In the genomic region with DNA sequence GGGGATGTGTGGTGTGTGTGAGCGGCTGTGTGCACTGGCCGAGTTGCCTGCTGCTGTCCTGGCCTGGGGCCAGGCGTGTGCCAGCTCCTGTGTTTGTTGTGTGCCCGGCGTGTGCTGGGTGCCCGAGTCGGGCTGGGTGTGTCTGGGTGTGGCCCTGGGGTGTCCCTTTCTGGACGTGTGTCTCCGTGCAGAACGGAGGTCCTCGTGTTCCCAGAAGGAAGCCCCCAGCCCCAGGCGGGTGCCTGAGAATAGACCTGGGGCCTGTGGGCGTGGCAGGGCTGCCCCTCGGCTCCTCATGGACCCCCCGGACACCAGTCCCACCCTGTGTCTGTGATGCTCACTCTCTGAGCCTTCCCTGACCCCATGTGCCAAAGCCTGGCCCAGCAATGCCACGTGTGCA, we compare ENCODE assay signal across 7 cellular contexts. TPM values are rescaled to one million over a fixed set of nuclear protein-coding genes. Genes with fewer than 3 reads are reported as not detected.
DNase-seq lines count a peak whose midpoint lies in the region; TF ChIP-seq lines count a peak whose summit lies in the region.
"Not testable (repeated sequence)": the region's sequence is repeated elsewhere in the genome, so short reads cannot be mapped to it uniquely, and the experiment has no call there.
"Had no signal": no experiment of that assay in that cellular context is flagged by ENCODE, and none has a peak within 500 bp of the region (broad histone marks: within the 10 kb centered on the region; RNA-seq: fewer than 3 reads in every experiment).

No MANE protein-coding gene starts in this region.

- not testable (repeated sequence) for TF ChIP-seq POLR2A in spleen (IDR thresholded peaks at IDR 0.05)

- intact Hi-C loops in spleen (cut with DNase I; ENCODE audit: low total_unique reads) = not testable (repeated sequence)

- peaks cover 10 to 29% (median 27%) of the 10 kb centered on the region in 3 donors for H3K4me1 Mint-ChIP-seq in IgD-negative memory B cell

- not testable (repeated sequence) for H3K9me3 Mint-ChIP-seq in IgD-negative memory B cell

- H3K9ac ChIP-seq in OCI-LY1 (ENCODE audit: low read length) (peak overlapping the region; percentile 79), SU-DHL-6 (ENCODE audit: low read length) (peak overlapping the region; percentile 65)

- H3K9me2 ChIP-seq in OCI-LY1 (ENCODE audit: low read depth, low read length); SU-DHL-6 (replicated peaks; ENCODE audit: insufficient read depth, low read length): not testable (repeated sequence)

- H3K4me2 ChIP-seq in OCI-LY1 (ENCODE audit: low read length) = not testable (repeated sequence)
- peak overlapping the region; percentile 41 for H3K4me2 ChIP-seq in SU-DHL-6 (ENCODE audit: low read depth, low read length, poor library complexity, severe bottlenecking)

- H3K27me3 Mint-ChIP-seq in IgD-negative memory B cell = not testable (repeated sequence)

- not testable (repeated sequence) for H3K36me3 Mint-ChIP-seq in IgD-negative memory B cell

- peak overlapping the region; percentile 39 to 83 (median 75) for H3K27ac Mint-ChIP-seq in IgD-negative memory B cell

- H3K4me3 ChIP-seq in OCI-LY1 (ENCODE audit: low read depth, low read length, poor library complexity, severe bottlenecking); SU-DHL-6 (ENCODE audit: insufficient read depth, low read length, poor library complexity, severe bottlenecking); spleen: not testable (repeated sequence)

- not testable (repeated sequence) for TF ChIP-seq CTCF in OCI-LY1 (IDR thresholded peaks at IDR 0.05; ENCODE audit: low read length); SU-DHL-6 (IDR thresholded peaks at IDR 0.05; ENCODE audit: insufficient read depth, low read length, poor library complexity, severe bottlenecking); spleen (IDR thresholded peaks at IDR 0.05 in 8 of 11, conservative IDR thresholded peaks at IDR 0.05 in 3 of 11)

- not testable (repeated sequence) for H4K20me1 ChIP-seq in OCI-LY1 (ENCODE audit: insufficient read depth, low read length); SU-DHL-6 (ENCODE audit: low read depth, low read length)

- peaks cover 86% of the 10 kb centered on the region for H3K4me1 ChIP-seq in OCI-LY1 (ENCODE audit: insufficient read depth, low read length, severe bottlenecking)
- not testable (repeated sequence) for H3K4me1 ChIP-seq in spleen

- H3K9me3 ChIP-seq in OCI-LY1 (ENCODE audit: low read length); SU-DHL-6 (ENCODE audit: insufficient read depth, low read length); spleen: not testable (repeated sequence)

- WGBS in spleen, 5 donors = 58 to 65% (median 63%) methylated on average over 6 to 15 of the region's 16 CpGs

- DNase-seq in islet precursor cell = peak; percentile 28
- DNase-seq in mesenteric fat pad (ENCODE audit: low spot score) = peak; percentile 62
- peak; percentile 68 for DNase-seq in spleen

- H3K27ac ChIP-seq in OCI-LY1 (ENCODE audit: low read depth, low read length, poor library complexity, severe bottlenecking) (peak overlapping the region; percentile 97), SU-DHL-6 (ENCODE audit: low read depth, low read length) (peak overlapping the region; percentile 97), spleen (peak overlapping the region in 4 of 8 donors; percentile 76 to 91 (median 79))

- not testable (repeated sequence) for H3K36me3 ChIP-seq in OCI-LY1 (ENCODE audit: insufficient read depth, low read length); SU-DHL-6 (ENCODE audit: low read length); spleen

- H3K79me2 ChIP-seq in OCI-LY1 (ENCODE audit: insufficient read depth, low read length); SU-DHL-6 (ENCODE audit: insufficient read depth, low read length): not testable (repeated sequence)

- H2AFZ ChIP-seq in OCI-LY1 (ENCODE audit: low read length); SU-DHL-6 (ENCODE audit: low read depth, low read length, severe bottlenecking): not testable (repeated sequence)

- H3F3A ChIP-seq in OCI-LY1 (ENCODE audit: insufficient read depth, low read length) = not testable (repeated sequence)
- peaks cover 30% of the 10 kb centered on the region for H3F3A ChIP-seq in SU-DHL-6 (ENCODE audit: insufficient read depth)

- not testable (repeated sequence) for H3K27me3 ChIP-seq in OCI-LY1 (ENCODE audit: insufficient read depth, low read length); SU-DHL-6 (ENCODE audit: low read length); spleen (replicated peaks in 1 of 7)

- H3K4me3 Mint-ChIP-seq in IgD-negative memory B cell = not testable (repeated sequence)

RNA-seq across cellular contexts. Expression of gene TMEM121, which starts 38.2 kb away (rescaled TPM):
- polyA plus RNA-seq in IgD-negative memory B cell (5.5 TPM), spleen (1 to 10 TPM; 3.3 to 6.0 (median 3.6) TPM)
- total RNA-seq in mesenteric fat pad (2.1 TPM), spleen (10 to 100 TPM in 1 of 7 donors, 1 to 10 TPM in 6; 3.4 to 10.4 (median 4.6) TPM)
- total RNA-seq: Caco-2 had no signal
